In genomic region chr2:46002947-46003346, GRCh38 we compare ENCODE assay signal across 19 cellular contexts.
DNase-seq lines count a peak whose midpoint lies in the region; ATAC-seq, FAIRE-seq and TF ChIP-seq lines count a peak whose summit lies in the region.
"Had no signal": no experiment of that assay in that cellular context is flagged by ENCODE, and none has a peak within 500 bp of the region (broad histone marks: within the 10 kb centered on the region; RNA-seq: fewer than 3 reads in every experiment).

No MANE protein-coding gene starts in this region.

- POLR2A ChIA-PET in A549 (lab: Yijun Ruan, JAX) (interaction anchor here (0.6 kb wide), 1 partner anchor 74 kb away, joined by 4 read pairs; no protein-coding TSS in a partner anchor), IMR-90 (lab: Charles Lee; ENCODE audit: unreplicated experiment) (interaction anchor here (0.6 kb wide), 1 partner anchor 257 kb away, joined by 3 read pairs; no protein-coding TSS in a partner anchor)

- BruUV-seq in IMR-90 (replicated peaks; lab: Mats Ljungman, UMichigan) = no TSS peak

- peak overlapping the region; percentile 97 for H4K5ac ChIP-seq in IMR-90 (ENCODE audit: low read depth, low read length)

- TF ChIP-seq EP300 in A549 (IDR thresholded peaks at IDR 0.05) = no peak

- no peak for TF ChIP-seq CTCF in A549 (IDR thresholded peaks at IDR 0.05)
- no peak for TF ChIP-seq CTCF in IMR-90 (conservative IDR thresholded peaks at IDR 0.05; ENCODE audit: low read depth, low read length)
- no peak for TF ChIP-seq CTCF in left lung (IDR thresholded peaks at IDR 0.05)
- TF ChIP-seq CTCF in thyroid gland (IDR thresholded peaks at IDR 0.05) = no peak

- H3K4me3 ChIP-seq in A549 (no peak overlapping the region), IMR-90 (ENCODE audit: insufficient read depth, low read depth, low read length) (no peak overlapping the region), left lung (no peak overlapping the region), thyroid gland (replicated peaks in 1 of 3) (no peak overlapping the region)
- H3K4me3 ChIP-seq: PC-9 had no signal

- peak overlapping the region; percentile 94 for H3K23ac ChIP-seq in IMR-90 (ENCODE audit: low read depth, low read length)

- no peaks in the 10 kb centered on the region for H3K9me3 ChIP-seq in A549
- no peaks in the 10 kb centered on the region for H3K9me3 ChIP-seq in IMR-90 (ENCODE audit: control insufficient read depth, insufficient read depth, low read length)
- no peaks in the 10 kb centered on the region for H3K9me3 ChIP-seq in left lung
- no peaks in the 10 kb centered on the region for H3K9me3 ChIP-seq in thyroid gland

- peak overlapping the region; percentile 13; the same call in 1 of the 2 replicates for H3K9ac ChIP-seq in IMR-90 (ENCODE audit: low read depth, low read length)

- CTCF ChIA-PET in A549 (lab: Yijun Ruan, JAX) (interaction anchor here (0.6 to 5.1 kb wide), 10 partner anchors 8 to 458 kb away, joined by 3 to 52 read pairs (median 6); no protein-coding TSS in a partner anchor), IMR-90 (lab: Yijun Ruan, JAX) (interaction anchor here (0.8 to 1.6 kb wide), 2 partner anchors 27 to 291 kb away, joined by 3 to 8 read pairs; no protein-coding TSS in a partner anchor)

- H3K4ac ChIP-seq in IMR-90 (ENCODE audit: low read depth, low read length) = peak overlapping the region; percentile 99

- H2BK120ac ChIP-seq in IMR-90 (ENCODE audit: low read depth, low read length) = peak overlapping the region; percentile 100

- peak overlapping the region; percentile 47; the same call in 1 of the 2 replicates for H3K56ac ChIP-seq in IMR-90 (ENCODE audit: extremely low read depth, insufficient read depth, low read length)

- TF ChIP-seq POLR2A in A549 (IDR thresholded peaks at IDR 0.05; ENCODE audit: low read length) = no peak
- TF ChIP-seq POLR2A in IMR-90 (IDR thresholded peaks at IDR 0.05; ENCODE audit: low read depth, low read length) = no peak
- no peak for TF ChIP-seq POLR2A in thyroid gland (IDR thresholded peaks at IDR 0.05)

- H2AK5ac ChIP-seq in IMR-90 (ENCODE audit: low read depth, low read length) = peak overlapping the region; percentile 94

- TF ChIP-seq RAD21 in A549 (conservative IDR thresholded peaks at IDR 0.05 in 1 of 2, IDR thresholded peaks at IDR 0.05 in 1 of 2) = no peak
- no peak for TF ChIP-seq RAD21 in IMR-90 (IDR thresholded peaks at IDR 0.05; ENCODE audit: low read length)

- peaks cover 8% of the 10 kb centered on the region for H3K9me1 ChIP-seq in IMR-90 (ENCODE audit: insufficient read depth, low read length)

- peak overlapping the region; percentile 99 for H2BK5ac ChIP-seq in IMR-90 (ENCODE audit: low read depth, low read length, poor library complexity, severe bottlenecking)

- FAIRE-seq in A549 (lab: Jason Lieb, UNC) = no peak
- FAIRE-seq: GM12892, GM18507, H54 had no signal

- peak overlapping the region; percentile 99 for H4K91ac ChIP-seq in IMR-90 (ENCODE audit: insufficient read depth, low read depth, low read length)

- peak overlapping the region; percentile 95 for H3K14ac ChIP-seq in IMR-90 (replicated peaks; ENCODE audit: low read depth, low read length)

- intact Hi-C loops in IMR-90 (cut with micrococcal nuclease) (loop anchor here (5.0 kb wide), 2 partner anchors 64 to 374 kb away; no protein-coding TSS in a partner anchor), left lung (cut with DNase I) (no loop called here), thyroid gland (cut with DNase I) (no loop called here)

- 0 out of 3 replicates have a peak, but pooled peaks cover 9% of the 10 kb centered on the region for H3K4me1 ChIP-seq in A549
- peaks cover 21% of the 10 kb centered on the region for H3K4me1 ChIP-seq in IMR-90 (ENCODE audit: control insufficient read depth, insufficient read depth, low read length)
- peaks cover 0 to 4% of the 10 kb centered on the region in 2 donors for H3K4me1 ChIP-seq in left lung
- H3K4me1 ChIP-seq in thyroid gland = peaks cover 34 to 39% of the 10 kb centered on the region in 2 donors

- H3K27me3 ChIP-seq in IMR-90 (ENCODE audit: control insufficient read depth, insufficient read depth, low read length) = no peaks in the 10 kb centered on the region
- H3K27me3 ChIP-seq in left lung = no peaks in the 10 kb centered on the region
- no peaks in the 10 kb centered on the region for H3K27me3 ChIP-seq in thyroid gland

- peaks cover 4 to 30% of the 10 kb centered on the region in 2 experiments; a peak in 3 of 4 replicates for H3K79me1 ChIP-seq in IMR-90 (ENCODE audit: low read depth in 1 of 2, low read length in 2 of 2)

- H3K4me2 ChIP-seq in A549 (0 out of 3 replicates have a peak overlapping the region, but pooled peaks have one; percentile 0), IMR-90 (ENCODE audit: low read depth, low read length) (peak overlapping the region; percentile 42; the same call in 1 of the 2 replicates)
- H3K4me2 ChIP-seq: PC-9 had no signal

- no peak for ATAC-seq in A549
- no peak for ATAC-seq in IMR-90 (ENCODE audit: low read depth)
- ATAC-seq in left lung = peak; percentile 3
- ATAC-seq in GM21423 (IDR thresholded peaks at IDR 0.05; ENCODE audit: unreplicated experiment) = no peak
- no peak for ATAC-seq in GM21367 (IDR thresholded peaks at IDR 0.05; ENCODE audit: unreplicated experiment)

- in situ Hi-C loops in IMR-90 (cut with MboI; ENCODE audit: low sequenced_read_pairs) = loop anchor here (25.0 kb wide), 1 partner anchor 359 kb away; no protein-coding TSS in a partner anchor

- DNase-seq in A549 (ENCODE audit: low read depth in 1 of 2, low spot score in 1 of 2) (no peak), IMR-90 (no peak), left lung (no peak), thyroid gland (no peak), NCI-H748 treated with DMSO at 0.1 percent for 48 hours (lab: John Stamatoyannopoulos, UW) (no peak)
- no peak for DNase-seq in activated effector memory CD4-positive, alpha-beta T cell treated with Interleukin-2 at 50 U/mL for 16 hours
- DNase-seq: C1 segment of cervical spinal cord, KG1, NCI-H1417 treated with DMSO at 0.1 percent for 48 hours, NCI-H2227 treated with DMSO at 0.1 percent for 48 hours, NCI-H524 treated with DMSO at 0.1 percent for 48 hours, PC-9, SIG-M5 had no signal

- WGBS in A549 (ENCODE audit: missing lambda C conversion rate) = 89% methylated on average over 2 of the region's 2 CpGs
- 100% methylated on average over 1 of the region's 2 CpGs; no CpG with 5 or more reads in 1 of the 2 experiments for WGBS in IMR-90 (ENCODE audit: extremely low coverage in 2 of 2, insufficient read length in 1 of 2), 2 experiments
- WGBS in thyroid gland, 2 donors = 61 to 62% methylated on average over 2 of the region's 2 CpGs

- H3K36me3 ChIP-seq in IMR-90 (ENCODE audit: control insufficient read depth, insufficient read depth, low read length) (peaks cover 8% of the 10 kb centered on the region), left lung (peaks cover 0 to 29% of the 10 kb centered on the region in 2 donors), thyroid gland (no peaks in the 10 kb centered on the region)

- peak overlapping the region; percentile 63 to 93; a peak in 3 of 4 replicates for H4K8ac ChIP-seq in IMR-90 (ENCODE audit: low read depth in 2 of 2, low read length in 2 of 2)

- peak overlapping the region; percentile 100 for H2BK20ac ChIP-seq in IMR-90 (ENCODE audit: low read depth, low read length)

- H3K18ac ChIP-seq in IMR-90 (ENCODE audit: low read depth, low read length) = peak overlapping the region; percentile 96

- H3K27ac ChIP-seq in A549 (no peak overlapping the region), IMR-90 (ENCODE audit: insufficient read depth, low read length) (peak overlapping the region; percentile 87), left lung (peak overlapping the region; percentile 45 to 77), thyroid gland (peak overlapping the region; percentile 88 to 98 (median 95))
- H3K27ac ChIP-seq: PC-9, RWPE1 had no signal

- dilution Hi-C loops in IMR-90 (cut with HindIII; ENCODE audit: low sequenced_read_pairs, unreplicated experiment) = no loop called here

- no peak overlapping the region for H2AFZ ChIP-seq in IMR-90 (replicated peaks; ENCODE audit: low read length, poor library complexity)
- H2AFZ ChIP-seq: PC-9 had no signal

- H4K20me1 ChIP-seq in IMR-90 (ENCODE audit: insufficient read depth, low read length) = no peaks in the 10 kb centered on the region

- H2AK9ac ChIP-seq in IMR-90 (replicated peaks; ENCODE audit: low read depth, low read length, poor library complexity) = no peak overlapping the region

- peak overlapping the region; percentile 94 for H2BK15ac ChIP-seq in IMR-90 (ENCODE audit: low read depth, low read length)

TF ChIP-seq in A549, 52 proteins besides CTCF, POLR2A, EP300 and RAD21 (continues in another document):
- TF ChIP-seq MAX (IDR thresholded peaks at IDR 0.05) = no peak
- TF ChIP-seq MYC (IDR thresholded peaks at IDR 0.05; ENCODE audit: borderline replicate concordance, low read length) = no peak
- no peak for TF ChIP-seq HEYL (CRISPR knock-in tag; IDR thresholded peaks at IDR 0.05)
- no peak for TF ChIP-seq NR3C1 (IDR thresholded peaks at IDR 0.05)
- no peak for TF ChIP-seq BHLHE40 (IDR thresholded peaks at IDR 0.05; ENCODE audit: low read depth, low read length)
- TF ChIP-seq HOXA7 (CRISPR knock-in tag; IDR thresholded peaks at IDR 0.05) = no peak
- TF ChIP-seq FOSB (CRISPR knock-in tag; IDR thresholded peaks at IDR 0.05) = no peak
- TF ChIP-seq HDAC2 (IDR thresholded peaks at IDR 0.05) = no peak
- no peak for TF ChIP-seq FOSL2 (IDR thresholded peaks at IDR 0.05)
- TF ChIP-seq FOSL2 (CRISPR knock-in tag; IDR thresholded peaks at IDR 0.05) = no peak
- no peak for TF ChIP-seq ESRRA (IDR thresholded peaks at IDR 0.05; ENCODE audit: borderline replicate concordance, low read length)

TF ChIP-seq in IMR-90, 13 proteins besides CTCF, POLR2A, EP300 and RAD21 (continues in another document):
- TF ChIP-seq FOS (IDR thresholded peaks at IDR 0.05; ENCODE audit: low read depth, low read length) (no peak), BHLHE40 (IDR thresholded peaks at IDR 0.05; ENCODE audit: low read depth, low read length) (no peak), NFE2L2 (IDR thresholded peaks at IDR 0.05; ENCODE audit: low read depth, low read length) (no peak), ELK1 (IDR thresholded peaks at IDR 0.05; ENCODE audit: borderline replicate concordance, low read depth, low read length) (no peak), MXI1 (IDR thresholded peaks at IDR 0.05; ENCODE audit: borderline replicate concordance, low read depth, low read length) (no peak), SMC3 (IDR thresholded peaks at IDR 0.05; ENCODE audit: low read depth, low read length) (no peak), MAZ (IDR thresholded peaks at IDR 0.05; ENCODE audit: borderline replicate concordance, low read depth, low read length) (no peak), RCOR1 (IDR thresholded peaks at IDR 0.05; ENCODE audit: insufficient replicate concordance, low read length) (no peak)

Comparison
In these comparisons a context has a peak if more than half of its experiments do, and no peak if none do; other contexts are left out.
1. H3K27ac ChIP-seq: peak in IMR-90 (single experiment), left lung (2 of 2) and thyroid gland (3 of 3); none in A549 (0 of 2).